22 cellular contexts compared by ENCODE assay signal in genomic region chr7:8480466-8480865, GRCh38. TPM values are rescaled to one million over a fixed set of nuclear protein-coding genes. Genes with fewer than 3 reads are reported as not detected.
"Had no signal": no experiment of that assay in that cellular context is flagged by ENCODE, and none has a peak within 500 bp of the region (broad histone marks: within the 10 kb centered on the region; RNA-seq: fewer than 3 reads in every experiment).

No MANE protein-coding gene starts in this region.

- H3K27me3 Mint-ChIP-seq: activated B cell treated with CpG ODN at 0.5 μM for 24 hours; activated CD4-positive, alpha-beta T cell treated with anti-CD3 and anti-CD28 coated beads, Interleukin-2, amount 10 ng/mL, durations not matched to agents 24 days and 14 days; effector memory CD8-positive, alpha-beta T cell had no signal

- H3K4me1 Mint-ChIP-seq: activated B cell treated with CpG ODN at 0.5 μM for 24 hours; activated CD4-positive, alpha-beta T cell treated with anti-CD3 and anti-CD28 coated beads, Interleukin-2, amount 10 ng/mL, durations not matched to agents 24 days and 14 days; naive B cell; neural progenitor cell had no signal

- H3K9me3 Mint-ChIP-seq: activated CD4-positive, alpha-beta T cell treated with anti-CD3 and anti-CD28 coated beads, Interleukin-2, amount 10 ng/mL, durations not matched to agents 24 days and 14 days; activated T-cell treated with anti-CD3 and anti-CD28 coated beads, Interleukin-2, amount 50 U/mL, for 72 hours; T-helper 1 cell treated with Interleukin-12 subunit alpha and Interleukin-12 subunit beta and Interleukin-4 antibody, amounts not matched to agents 30 μg/mL and 1 μg/mL, for 36 hours had no signal

- H3K36me3 Mint-ChIP-seq: activated naive CD4-positive, alpha-beta T cell treated with anti-CD3 and anti-CD28 coated beads, Interleukin-2, amount 50 U/mL, for 72 hours; naive B cell; neural progenitor cell had no signal

- H3K27ac Mint-ChIP-seq: activated B cell treated with CpG ODN at 0.5 μM for 24 hours; activated CD4-positive, alpha-beta T cell treated with anti-CD3 and anti-CD28 coated beads, Interleukin-2, amount 10 ng/mL, durations not matched to agents 24 days and 14 days; activated naive CD4-positive, alpha-beta T cell treated with anti-CD3 and anti-CD28 coated beads, Interleukin-2, amount 50 U/mL, for 72 hours; activated T-cell treated with anti-CD3 and anti-CD28 coated beads, Interleukin-2, amount 50 U/mL, for 72 hours; effector memory CD8-positive, alpha-beta T cell; neural progenitor cell; T-helper 1 cell treated with Interleukin-12 subunit alpha and Interleukin-12 subunit beta and Interleukin-4 antibody, amounts not matched to agents 30 μg/mL and 1 μg/mL, for 36 hours had no signal

- DNase-seq: activated B cell treated with CpG ODN at 0.5 μM for 24 hours; activated CD4-positive, alpha-beta T cell treated with anti-CD3 and anti-CD28 coated beads, Interleukin-2, amount 10 ng/mL, durations not matched to agents 24 days and 14 days; activated CD8-positive, alpha-beta memory T cell treated with anti-CD3 and anti-CD28 coated beads, Interleukin-2, amount 50 U/mL, for 48 hours; activated gamma-delta T cell; activated T-cell treated with anti-CD3 and anti-CD28 coated beads, Interleukin-2, amount 50 U/mL, for 72 hours; amniotic stem cell; cerebellar nuclear complex; dermis blood vessel endothelial cell; effector memory CD8-positive, alpha-beta T cell; foreskin keratinocyte; naive B cell; ovary; stimulated activated CD4-positive, alpha-beta T cell treated with anti-CD3 and anti-CD28 coated beads, Interleukin-2, amount 100 ng/mL, for 24 hours; stomach; testis; upper lobe of right lung had no signal

- H3K4me3 Mint-ChIP-seq: activated B cell treated with CpG ODN at 0.5 μM for 24 hours; activated CD4-positive, alpha-beta T cell treated with anti-CD3 and anti-CD28 coated beads, Interleukin-2, amount 10 ng/mL, durations not matched to agents 24 days and 14 days; activated T-cell treated with anti-CD3 and anti-CD28 coated beads, Interleukin-2, amount 50 U/mL, for 72 hours; effector memory CD8-positive, alpha-beta T cell; naive B cell; neural progenitor cell; T-helper 1 cell treated with Interleukin-12 subunit alpha and Interleukin-12 subunit beta and Interleukin-4 antibody, amounts not matched to agents 30 μg/mL and 1 μg/mL, for 36 hours had no signal

- ATAC-seq: activated naive CD4-positive, alpha-beta T cell treated with anti-CD3 and anti-CD28 coated beads, Interleukin-2, amount 50 U/mL, for 72 hours; activated T-cell treated with anti-CD3 and anti-CD28 coated beads, Interleukin-2, amount 50 U/mL, for 72 hours; effector memory CD8-positive, alpha-beta T cell; foreskin keratinocyte; sciatic nerve; upper lobe of right lung had no signal

RNA-seq across cellular contexts. Expression of gene NXPH1, which starts 47.1 kb away (rescaled TPM):
- total RNA-seq: activated B cell treated with CpG ODN at 0.5 μM for 24 hours; activated CD4-positive, alpha-beta T cell treated with anti-CD3 and anti-CD28 coated beads, Interleukin-2, amount 10 ng/mL, durations not matched to agents 24 days and 14 days; activated naive CD4-positive, alpha-beta T cell treated with anti-CD3 and anti-CD28 coated beads, Interleukin-2, amount 50 U/mL, for 72 hours; activated T-cell treated with anti-CD3 and anti-CD28 coated beads, Interleukin-2, amount 50 U/mL, for 72 hours; dermis blood vessel endothelial cell; foreskin keratinocyte; lower leg skin; ovary; pulmonary artery endothelial cell; sciatic nerve; upper lobe of right lung had no signal
- polyA plus RNA-seq: foreskin keratinocyte, stomach had no signal
